8 cellular contexts compared by ENCODE assay signal in the genomic region with DNA sequence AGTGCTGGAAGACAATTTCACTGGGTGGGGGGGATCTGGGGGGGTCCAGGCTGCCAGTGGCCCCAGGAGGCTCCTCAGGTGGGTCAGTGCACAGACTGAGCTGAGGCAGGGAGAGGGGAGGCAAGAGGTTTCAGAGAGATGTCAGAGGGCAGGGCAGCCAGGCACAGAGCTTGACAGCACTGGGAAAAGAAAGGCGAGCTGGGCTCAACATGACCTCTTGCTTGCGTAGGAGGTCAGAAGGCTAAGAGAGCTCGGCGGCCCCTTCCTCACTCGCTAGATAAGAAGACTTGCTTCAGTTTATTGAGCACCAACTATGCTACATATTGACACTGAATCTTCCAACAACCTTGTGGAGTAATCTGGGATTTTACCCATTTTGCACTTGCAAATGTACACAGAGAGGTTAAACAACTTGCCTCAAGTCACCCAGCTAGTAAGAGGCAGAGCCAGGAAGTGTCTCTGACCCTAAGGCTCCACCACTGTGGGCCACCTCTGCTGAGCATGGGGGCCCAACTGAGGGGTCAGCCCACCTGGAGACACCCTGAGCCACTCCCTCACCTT. TPM values are rescaled to one million over a fixed set of nuclear protein-coding genes. Genes with fewer than 3 reads are reported as not detected.
DNase-seq lines count a peak whose midpoint lies in the region; ATAC-seq and TF ChIP-seq lines count a peak whose summit lies in the region.
"Had no signal": no experiment of that assay in that cellular context is flagged by ENCODE, and none has a peak within 500 bp of the region (broad histone marks: within the 10 kb centered on the region; RNA-seq: fewer than 3 reads in every experiment).

No MANE protein-coding gene starts in this region.

- H3K27me3 ChIP-seq in IMR-90 (ENCODE audit: control insufficient read depth, insufficient read depth, low read length) (no peaks in the 10 kb centered on the region), psoas muscle (ENCODE audit: insufficient read depth in 3 of 3, low read length in 2 of 3) (no peaks in the 10 kb centered on the region)

- peaks cover 31% of the 10 kb centered on the region for H3K4me1 ChIP-seq in IMR-90 (ENCODE audit: control insufficient read depth, insufficient read depth, low read length)
- peaks cover 39% of the 10 kb centered on the region for H3K4me1 ChIP-seq in psoas muscle

- H2BK5ac ChIP-seq in IMR-90 (ENCODE audit: low read depth, low read length, poor library complexity, severe bottlenecking), result peak overlapping the region; percentile 100

- H4K20me1 ChIP-seq in IMR-90 (ENCODE audit: insufficient read depth, low read length), result peaks cover 81% of the 10 kb centered on the region

- H3K27me3 Mint-ChIP-seq in brain, result peaks cover 12% of the 10 kb centered on the region

- H3K36me3 ChIP-seq in IMR-90 (ENCODE audit: control insufficient read depth, insufficient read depth, low read length) (peaks cover 64% of the 10 kb centered on the region), psoas muscle (ENCODE audit: insufficient read depth in 1 of 2, low read depth in 1 of 2) (peaks cover 0 to 57% of the 10 kb centered on the region in 2 donors)

- peak overlapping the region; percentile 90 for H2AK5ac ChIP-seq in IMR-90 (ENCODE audit: low read depth, low read length)

- peaks cover 6% of the 10 kb centered on the region for H3K9me1 ChIP-seq in IMR-90 (ENCODE audit: insufficient read depth, low read length)

- TF ChIP-seq RAD21 in IMR-90 (IDR thresholded peaks at IDR 0.05; ENCODE audit: low read length), result no peak

- H2BK120ac ChIP-seq in IMR-90 (ENCODE audit: low read depth, low read length), result peak overlapping the region; percentile 30; the same call in 1 of the 2 replicates

- H3K4me3 ChIP-seq in IMR-90 (ENCODE audit: insufficient read depth, low read depth, low read length) (peak overlapping the region; percentile 2; the same call in 1 of the 2 replicates), psoas muscle (no peak overlapping the region)

- POLR2A ChIA-PET in IMR-90 (lab: Charles Lee; ENCODE audit: unreplicated experiment), result interaction anchor here (1.0 kb wide), 1 partner anchor 38 kb away, joined by 3 read pairs; no protein-coding TSS in a partner anchor

- peak overlapping the region; percentile 35 for H3K56ac ChIP-seq in IMR-90 (ENCODE audit: extremely low read depth, insufficient read depth, low read length)

- CTCF ChIA-PET in IMR-90 (lab: Yijun Ruan, JAX), result no interaction called here

- no peak for DNase-seq in IMR-90
- no peak for DNase-seq in psoas muscle
- no peak for DNase-seq in Ammon's horn (ENCODE audit: low spot score)
- DNase-seq in putamen (ENCODE audit: low spot score), result no peak
- DNase-seq in NCI-H1092 (lab: John Stamatoyannopoulos, UW), result no peak
- DNase-seq: NCI-H526 treated with DMSO at 0.1 percent for 48 hours; stimulated activated naive CD4-positive, alpha-beta T cell treated with Interleukin-2 at 50 U/mL for 16 hours had no signal

- H4K5ac ChIP-seq in IMR-90 (ENCODE audit: low read depth, low read length), result peak overlapping the region; percentile 5; the same call in 1 of the 2 replicates

- H3K9me3 Mint-ChIP-seq in brain, result no peaks in the 10 kb centered on the region

- no peak for TF ChIP-seq CTCF in IMR-90 (conservative IDR thresholded peaks at IDR 0.05; ENCODE audit: low read depth, low read length)
- TF ChIP-seq CTCF in brain (conservative IDR thresholded peaks at IDR 0.05), result no peak
- TF ChIP-seq CTCF in psoas muscle (IDR thresholded peaks at IDR 0.05), result no peak

- peak overlapping the region; percentile 31; the same call in 1 of the 2 replicates for H4K91ac ChIP-seq in IMR-90 (ENCODE audit: insufficient read depth, low read depth, low read length)

- WGBS in IMR-90 (ENCODE audit: extremely low coverage in 2 of 2, insufficient read length in 1 of 2), 2 experiments, result no CpG with 5 or more reads among the region's 5 CpGs
- WGBS in psoas muscle, 3 donors, result 78 to 92% (median 85%) methylated on average over 5 of the region's 5 CpGs

- H3K4me3 Mint-ChIP-seq in brain, result peak overlapping the region in 3 of 5 experiments; percentile 26 to 31 (median 28)

- no TSS peak for BruUV-seq in IMR-90 (replicated peaks; lab: Mats Ljungman, UMichigan)

- H3K27ac ChIP-seq in IMR-90 (ENCODE audit: insufficient read depth, low read length) (peak overlapping the region; percentile 100), psoas muscle (peak overlapping the region; percentile 94)

- in situ Hi-C loops in IMR-90 (cut with MboI; ENCODE audit: low sequenced_read_pairs), result no loop called here

- peak overlapping the region; percentile 81 for H3K4ac ChIP-seq in IMR-90 (ENCODE audit: low read depth, low read length)

- H2AFZ ChIP-seq in IMR-90 (replicated peaks; ENCODE audit: low read length, poor library complexity), result no peak overlapping the region

- H2BK20ac ChIP-seq in IMR-90 (ENCODE audit: low read depth, low read length), result no peak overlapping the region

- TF ChIP-seq POLR2A in IMR-90 (IDR thresholded peaks at IDR 0.05; ENCODE audit: low read depth, low read length), result no peak

- H2BK15ac ChIP-seq in IMR-90 (ENCODE audit: low read depth, low read length), result no peak overlapping the region; the same call in 2 of the 3 replicates

- H3K9me3 ChIP-seq in IMR-90 (ENCODE audit: control insufficient read depth, insufficient read depth, low read length) (no peaks in the 10 kb centered on the region), psoas muscle (no peaks in the 10 kb centered on the region)

- peak overlapping the region; percentile 20 to 47; a peak in 3 of 4 replicates for H4K8ac ChIP-seq in IMR-90 (ENCODE audit: low read depth in 2 of 2, low read length in 2 of 2)

- H3K4me1 Mint-ChIP-seq in brain, result peaks cover 63% of the 10 kb centered on the region

- H3K79me1 ChIP-seq in IMR-90 (ENCODE audit: low read depth in 1 of 2, low read length in 2 of 2), result peaks cover 29 to 76% of the 10 kb centered on the region in 2 experiments

- ATAC-seq in IMR-90 (ENCODE audit: low read depth) (no peak), psoas muscle (no peak)

- H2AK9ac ChIP-seq in IMR-90 (replicated peaks; ENCODE audit: low read depth, low read length, poor library complexity), result peak overlapping the region; percentile 100

- H3K9ac ChIP-seq in IMR-90 (ENCODE audit: low read depth, low read length), result peak overlapping the region; percentile 58

- intact Hi-C loops in IMR-90 (cut with micrococcal nuclease) (no loop called here), psoas muscle (cut with DNase I) (no loop called here)

- peaks cover 21% of the 10 kb centered on the region for H3K36me3 Mint-ChIP-seq in brain

- peak overlapping the region; percentile 76; the same call in 1 of the 2 replicates for H3K23ac ChIP-seq in IMR-90 (ENCODE audit: low read depth, low read length)

- peak overlapping the region; percentile 53 for H3K4me2 ChIP-seq in IMR-90 (ENCODE audit: low read depth, low read length)

- dilution Hi-C loops in IMR-90 (cut with HindIII; ENCODE audit: low sequenced_read_pairs, unreplicated experiment), result no loop called here

- H3K14ac ChIP-seq in IMR-90 (replicated peaks; ENCODE audit: low read depth, low read length), result peak overlapping the region; percentile 67

- peak overlapping the region; percentile 16; the same call in 1 of the 2 replicates for H3K18ac ChIP-seq in IMR-90 (ENCODE audit: low read depth, low read length)

- H3K27ac Mint-ChIP-seq in brain, result peak overlapping the region; percentile 24 to 89 (median 55)

TF ChIP-seq in IMR-90, 13 proteins besides CTCF, POLR2A, EP300 and RAD21 (continues in another document):
- no peak for TF ChIP-seq FOS (IDR thresholded peaks at IDR 0.05; ENCODE audit: low read depth, low read length)
- no peak for TF ChIP-seq CHD1 (IDR thresholded peaks at IDR 0.05; ENCODE audit: low read depth, low read length)

RNA-seq across cellular contexts. Expression of a gene that starts 3.5 kb away (rescaled TPM):
- total RNA-seq in IMR-90 (2012; rRNA removed) (70.4 and 72.5 TPM in 2 replicates), psoas muscle (100 to 1,000 TPM; 134 to 221 (median 161) TPM)
- polyA plus RNA-seq in IMR-90 (2012; rRNA removed) (534 and 574 TPM in 2 replicates), brain (ENCODE audit: insufficient read depth, low read depth, low replicate concordance) (20.1 TPM), psoas muscle (100 to 1,000 TPM; 174 to 254 (median 221) TPM)
- 252 and 588 TPM in 2 replicates for polyA plus RNA-seq in IMR-90 (2012; cell fraction: cytosol; rRNA removed)
- 1,535 and 3,107 TPM in 2 replicates for polyA plus RNA-seq in IMR-90 (2012; cell fraction: nucleus; rRNA removed; ENCODE audit: low replicate concordance)

RNA-seq across cellular contexts. Expression of a gene that starts 15.8 kb away (rescaled TPM):
- total RNA-seq in IMR-90 (2012; rRNA removed) (0.54 and 0.56 TPM in 2 replicates), psoas muscle (1 to 10 TPM; 2.4 to 5.4 (median 3.1) TPM)
- polyA plus RNA-seq in IMR-90 (2012; rRNA removed) (3.6 and 3.9 TPM in 2 replicates), brain (ENCODE audit: insufficient read depth, low read depth, low replicate concordance) (1.8 TPM), psoas muscle (1 to 10 TPM in 2 of 3 donors, under 1 TPM in 1; 0.44 to 5.0 (median 3.8) TPM)
- 0.49 and 1.3 TPM in 2 replicates for polyA plus RNA-seq in IMR-90 (2012; cell fraction: cytosol; rRNA removed)
- 20.3 and 32.4 TPM in 2 replicates for polyA plus RNA-seq in IMR-90 (2012; cell fraction: nucleus; rRNA removed; ENCODE audit: low replicate concordance)

RNA-seq across cellular contexts. Expression of a gene that starts 20.4 kb away (rescaled TPM):
- 122 and 212 TPM in 2 replicates for total RNA-seq in IMR-90 (2012; rRNA removed)
- 187 and 235 TPM in 2 replicates for polyA plus RNA-seq in IMR-90 (2012; rRNA removed)
- polyA plus RNA-seq in IMR-90 (2012; cell fraction: cytosol; rRNA removed), result 150 and 193 TPM in 2 replicates
- polyA plus RNA-seq in IMR-90 (2012; cell fraction: nucleus; rRNA removed; ENCODE audit: low replicate concordance), result 786 and 1,481 TPM in 2 replicates
- polyA plus RNA-seq in brain (ENCODE audit: insufficient read depth, low read depth, low replicate concordance), result 275 TPM
- total RNA-seq in psoas muscle, result 10 to 100 TPM; 17.7 to 28.4 (median 24.3) TPM
- 10 to 100 TPM in 2 of 3 donors, 1 to 10 TPM in 1; 8.1 to 20.8 (median 20.1) TPM for polyA plus RNA-seq in psoas muscle

RNA-seq across cellular contexts. Expression of a gene that starts 22.9 kb away (rescaled TPM):
- 130 and 141 TPM in 2 replicates for total RNA-seq in IMR-90 (2012; rRNA removed)
- 160 and 170 TPM in 2 replicates for polyA plus RNA-seq in IMR-90 (2012; rRNA removed)
- 124 and 130 TPM in 2 replicates for polyA plus RNA-seq in IMR-90 (2012; cell fraction: cytosol; rRNA removed)
- 358 and 582 TPM in 2 replicates for polyA plus RNA-seq in IMR-90 (2012; cell fraction: nucleus; rRNA removed; ENCODE audit: low replicate concordance)
- polyA plus RNA-seq in brain (ENCODE audit: insufficient read depth, low read depth, low replicate concordance), result 231 TPM
- total RNA-seq in psoas muscle, result 10 to 100 TPM; 37.2 to 41.0 (median 40.2) TPM
- polyA plus RNA-seq in psoas muscle, result 10 to 100 TPM; 45.6 to 71.6 (median 57.3) TPM

RNA-seq across cellular contexts. Expression of a gene that starts 47.3 kb away (rescaled TPM):
- 1.1 TPM in 2 replicates for total RNA-seq in IMR-90 (2012; rRNA removed)
- 10.1 and 13.6 TPM in 2 replicates for polyA plus RNA-seq in IMR-90 (2012; rRNA removed)
- 11.9 and 36.3 TPM in 2 replicates for polyA plus RNA-seq in IMR-90 (2012; cell fraction: cytosol; rRNA removed)
- 12.9 and 42.6 TPM in 2 replicates for polyA plus RNA-seq in IMR-90 (2012; cell fraction: nucleus; rRNA removed; ENCODE audit: low replicate concordance)
- polyA plus RNA-seq in brain (ENCODE audit: insufficient read depth, low read depth, low replicate concordance), result 10.9 TPM
- 1 to 10 TPM in 3 of 4 donors, under 1 TPM in 1; 0.88 to 2.6 (median 1.8) TPM for total RNA-seq in psoas muscle
- polyA plus RNA-seq in psoas muscle, result 1 to 10 TPM in 1 of 3 donors, under 1 TPM in 2; 0.39 to 3.8 (median 0.48) TPM
